In genomic region chr20:2858591-2858990, GRCh38 we compare ENCODE assay signal across 1 cellular context.
TF ChIP-seq lines count a peak whose summit lies in the region.

No MANE protein-coding gene starts in this region.

TF ChIP-seq in HEK293, 187 proteins besides CTCF, POLR2A, EP300 and RAD21:
- TF ChIP-seq ZBTB20 (tag by site-specific recombination; IDR thresholded peaks at IDR 0.05) (no peak), ZNF398 (tag by site-specific recombination; IDR thresholded peaks at IDR 0.05) (0 out of 2 replicates have a peak, but pooled peaks have one; percentile 10)
TF ChIP-seq in HEK293: peak in this region for 1.
